ENCODE assay signal across 21 cellular contexts in the genomic region with DNA sequence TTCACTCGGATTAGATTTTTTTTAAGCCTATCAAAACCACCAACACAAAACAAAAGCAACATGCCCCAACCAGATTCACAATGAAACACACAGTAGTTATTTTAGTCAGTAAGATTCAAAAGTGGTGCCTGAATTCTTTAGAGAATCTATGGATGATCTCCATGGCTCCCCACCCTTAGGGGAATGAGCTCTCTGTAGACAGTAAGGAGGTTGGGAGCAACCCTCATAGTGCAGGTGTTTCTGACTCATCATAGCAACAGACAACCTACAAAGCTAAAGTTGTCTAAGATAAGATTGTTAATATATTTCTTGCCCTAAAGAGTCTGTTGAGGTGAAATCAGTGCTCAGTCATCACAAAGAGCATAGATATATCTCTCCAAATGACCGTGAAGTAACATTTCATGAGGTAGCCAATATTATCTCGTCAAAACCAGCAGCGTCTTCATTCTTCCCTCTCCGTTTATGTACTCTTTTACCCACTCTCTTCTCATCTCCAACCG.
DNase-seq lines count a peak whose midpoint lies in the region; ATAC-seq, FAIRE-seq and TF ChIP-seq lines count a peak whose summit lies in the region.
"Had no signal": no experiment of that assay in that cellular context is flagged by ENCODE, and none has a peak within 500 bp of the region (broad histone marks: within the 10 kb centered on the region; RNA-seq: fewer than 3 reads in every experiment).

No MANE protein-coding gene starts in this region.

- 88% methylated on average over 6 of the region's 6 CpGs for WGBS in hepatocyte (ENCODE audit: low lambda C conversion rate, missing lambda C conversion rate)

- H3K79me2 ChIP-seq in DND-41 (ENCODE audit: insufficient read depth, low read length) (no peaks in the 10 kb centered on the region), hepatocyte (no peaks in the 10 kb centered on the region)

- no peak overlapping the region for H3K4me2 ChIP-seq in DND-41 (ENCODE audit: insufficient read depth, low read length)
- no peak overlapping the region for H3K4me2 ChIP-seq in hepatocyte

- H3K4me1 ChIP-seq in DND-41 (ENCODE audit: insufficient read depth, low read length) (peaks cover 26% of the 10 kb centered on the region), hepatocyte (ENCODE audit: insufficient read depth) (no peaks in the 10 kb centered on the region)
- H3K4me1 ChIP-seq: BE2C had no signal

- H3K27ac ChIP-seq in DND-41 (ENCODE audit: low read length) (no peak overlapping the region), hepatocyte (no peak overlapping the region)

- ATAC-seq in DND-41 (ENCODE audit: insufficient read depth, low read depth) (peak; percentile 44; the same call in 2 of the 3 replicates), GM21723 (IDR thresholded peaks at IDR 0.05; ENCODE audit: unreplicated experiment) (no peak)
- ATAC-seq: HepG2 had no signal

- H4K20me1 ChIP-seq in DND-41 (ENCODE audit: insufficient read depth, low read length) (no peaks in the 10 kb centered on the region), hepatocyte (ENCODE audit: insufficient read depth, poor library complexity, severe bottlenecking) (no peaks in the 10 kb centered on the region)

- H3K9me3 ChIP-seq in DND-41 (ENCODE audit: insufficient read depth, low read length, severe bottlenecking) (no peaks in the 10 kb centered on the region), hepatocyte (ENCODE audit: low read depth) (no peaks in the 10 kb centered on the region)
- H3K9me3 ChIP-seq: BE2C had no signal

- H3K27me3 ChIP-seq in DND-41 (ENCODE audit: insufficient read depth, low read length, poor library complexity) (no peaks in the 10 kb centered on the region), hepatocyte (no peaks in the 10 kb centered on the region)
- H3K27me3 ChIP-seq: BE2C had no signal

- TF ChIP-seq CTCF in DND-41 (IDR thresholded peaks at IDR 0.05; ENCODE audit: borderline replicate concordance, extremely low read depth, low read length, poor library complexity, severe bottlenecking) (no peak), hepatocyte (IDR thresholded peaks at IDR 0.05; ENCODE audit: poor library complexity) (no peak), D721Med (IDR thresholded peaks at IDR 0.05; ENCODE audit: insufficient read depth, missing control alignments) (no peak)

- H3K4me3 ChIP-seq in DND-41 (ENCODE audit: low read depth in 1 of 2, low read length in 2 of 2) (no peak overlapping the region), hepatocyte (no peak overlapping the region)

- H3K9me2 ChIP-seq in hepatocyte (replicated peaks; ENCODE audit: insufficient read depth), result no peaks in the 10 kb centered on the region

- H3K9ac ChIP-seq in DND-41 (ENCODE audit: low read depth, low read length), result no peak overlapping the region

- H3K36me3 ChIP-seq in DND-41 (ENCODE audit: insufficient read depth, low read length) (no peaks in the 10 kb centered on the region), hepatocyte (replicated peaks; ENCODE audit: insufficient read depth, low read depth) (no peaks in the 10 kb centered on the region)
- H3K36me3 ChIP-seq: BE2C had no signal

- no peak overlapping the region for H2AFZ ChIP-seq in DND-41 (ENCODE audit: low read depth, low read length)
- no peak overlapping the region for H2AFZ ChIP-seq in hepatocyte

- DNase-seq in DND-41 (no peak), M059J (ENCODE audit: low read depth) (peak; percentile 21), hepatocyte (ENCODE audit: low spot score) (peak; percentile 10), putamen (ENCODE audit: low spot score) (peak; percentile 49), D721Med (ENCODE audit: insufficient read length, low spot score) (no peak)
- no peak for DNase-seq in stimulated activated naive CD4-positive, alpha-beta T cell (lab: John Stamatoyannopoulos, UW)
- DNase-seq: ACHN; BE2C; C1 segment of cervical spinal cord; CD4-positive, CD25-positive, alpha-beta regulatory T cell; CD8-positive, alpha-beta memory T cell; COR-L47; DMS153; DMS79; GF-D8; HCEC 1CT; HFFc6; KG1 had no signal

- no peak for FAIRE-seq in D721Med (lab: Jason Lieb, UNC)
- FAIRE-seq: A204.1, HepG2 had no signal

Comparison
In these comparisons a context has a peak if more than half of its experiments do, and no peak if none do; other contexts are left out.
1. DNase-seq: peak in M059J (single experiment), hepatocyte (single experiment) and putamen (single experiment); none in DND-41 (single experiment), stimulated activated naive CD4-positive, alpha-beta T cell (0 of 6) and D721Med (single experiment).